18 cellular contexts compared by ENCODE assay signal in genomic region chr2:239952665-239953417, GRCh38.
DNase-seq lines count a peak whose midpoint lies in the region; ATAC-seq and TF ChIP-seq lines count a peak whose summit lies in the region.
"Had no signal": no experiment of that assay in that cellular context is flagged by ENCODE, and none has a peak within 500 bp of the region (broad histone marks: within the 10 kb centered on the region; RNA-seq: fewer than 3 reads in every experiment).

No MANE protein-coding gene starts in this region.

- no peaks in the 10 kb centered on the region for H3K27me3 ChIP-seq in RWPE2 (ENCODE audit: insufficient read depth, poor library complexity, severe bottlenecking)
- H3K27me3 ChIP-seq: neutrophil had no signal

- ATAC-seq in RWPE2 (ENCODE audit: low read depth) (no peak), Right ventricle myocardium inferior (no peak)

- H3K4me1 ChIP-seq in RWPE2 (ENCODE audit: insufficient read depth, poor library complexity, severe bottlenecking), result no peaks in the 10 kb centered on the region
- H3K4me1 ChIP-seq: Caco-2 had no signal

- no peaks in the 10 kb centered on the region for H3K9me3 ChIP-seq in RWPE2 (ENCODE audit: severe bottlenecking)
- H3K9me3 ChIP-seq: Caco-2, neutrophil had no signal

- peaks cover 22% of the 10 kb centered on the region for H3K4me1 Mint-ChIP-seq in nephron progenitor cell
- no peaks in the 10 kb centered on the region for H3K4me1 Mint-ChIP-seq in activated naive CD4-positive, alpha-beta T cell treated with anti-CD3 and anti-CD28 coated beads, Interleukin-2, amount 10 ng/mL, durations not matched to agents 7 days and 5 days

- TF ChIP-seq CTCF in RWPE2 (IDR thresholded peaks at IDR 0.05; ENCODE audit: poor library complexity, severe bottlenecking) (no peak), nephron progenitor cell (IDR thresholded peaks at IDR 0.05) (no peak)

- H3K36me3 ChIP-seq in RWPE2 (ENCODE audit: low read depth), result no peaks in the 10 kb centered on the region

- CTCF ChIA-PET in activated naive CD4-positive, alpha-beta T cell treated with anti-CD3 and anti-CD28 coated beads, Interleukin-2, amount 10 ng/mL, durations not matched to agents 7 days and 5 days (lab: Charles Lee), result no interaction called here

- H3K27ac Mint-ChIP-seq in nephron progenitor cell, result peak overlapping the region; percentile 51
- H3K27ac Mint-ChIP-seq in activated naive CD4-positive, alpha-beta T cell treated with anti-CD3 and anti-CD28 coated beads, Interleukin-2, amount 10 ng/mL, durations not matched to agents 7 days and 5 days, result no peak overlapping the region

- DNase-seq in RWPE2 (ENCODE audit: low spot score) (peak; percentile 38), Right ventricle myocardium inferior (ENCODE audit: missing footprints) (peak; percentile 64), nephron progenitor cell (no peak), superior temporal gyrus (ENCODE audit: extremely low spot score) (peak; percentile 17), NCI-H1092 treated with DMSO at 0.1 percent for 48 hours (lab: John Stamatoyannopoulos, UW) (no peak), DMS153 treated with DMSO at 0.1 percent for 48 hours (lab: John Stamatoyannopoulos, UW; ENCODE audit: unreplicated experiment) (no peak)
- DNase-seq in activated naive CD4-positive, alpha-beta T cell treated with anti-CD3 and anti-CD28 coated beads, Interleukin-2, amount 10 ng/mL, durations not matched to agents 7 days and 5 days, result no peak
- DNase-seq in activated T-cell treated with anti-CD3 and anti-CD28 coated beads, Interleukin-2, amount 50 U/mL, for 48 hours, result no peak
- DNase-seq: Caco-2, GF-D8, HCEC 1CT, mesenchymal stem cell, NCI-H1694 treated with DMSO at 0.1 percent for 48 hours, SIG-M5, small intestine, T-helper 2 cell had no signal

- H3K4me3 ChIP-seq in RWPE2 (ENCODE audit: severe bottlenecking), result no peak overlapping the region

- no peak overlapping the region for H3K4me3 Mint-ChIP-seq in nephron progenitor cell
- no peak overlapping the region for H3K4me3 Mint-ChIP-seq in activated naive CD4-positive, alpha-beta T cell treated with anti-CD3 and anti-CD28 coated beads, Interleukin-2, amount 10 ng/mL, durations not matched to agents 7 days and 5 days

- H3K27me3 Mint-ChIP-seq in nephron progenitor cell (ENCODE audit: low read depth, poor library complexity), result no peaks in the 10 kb centered on the region
- no peaks in the 10 kb centered on the region for H3K27me3 Mint-ChIP-seq in activated naive CD4-positive, alpha-beta T cell treated with anti-CD3 and anti-CD28 coated beads, Interleukin-2, amount 10 ng/mL, durations not matched to agents 7 days and 5 days

- intact Hi-C loops in Right ventricle myocardium inferior (cut with DNase I), result no loop called here

- no peaks in the 10 kb centered on the region for H3K9me3 Mint-ChIP-seq in nephron progenitor cell
- no peaks in the 10 kb centered on the region for H3K9me3 Mint-ChIP-seq in activated naive CD4-positive, alpha-beta T cell treated with anti-CD3 and anti-CD28 coated beads, Interleukin-2, amount 10 ng/mL, durations not matched to agents 7 days and 5 days

- no peak overlapping the region for H3K27ac ChIP-seq in RWPE2 (ENCODE audit: poor library complexity, severe bottlenecking)
- H3K27ac ChIP-seq: epithelial cell of prostate, neutrophil had no signal

- H3K36me3 Mint-ChIP-seq in nephron progenitor cell (ENCODE audit: low read depth), result peaks cover 19% of the 10 kb centered on the region
- H3K36me3 Mint-ChIP-seq in activated naive CD4-positive, alpha-beta T cell treated with anti-CD3 and anti-CD28 coated beads, Interleukin-2, amount 10 ng/mL, durations not matched to agents 7 days and 5 days, result peaks cover 2% of the 10 kb centered on the region

Comparison
In these comparisons a context has a peak if more than half of its experiments do, and no peak if none do; other contexts are left out.
1. DNase-seq: peak in RWPE2 (single experiment), Right ventricle myocardium inferior (single experiment) and superior temporal gyrus (single experiment); none in nephron progenitor cell (single experiment), NCI-H1092 treated with DMSO at 0.1 percent for 48 hours (single experiment), DMS153 treated with DMSO at 0.1 percent for 48 hours (single experiment), activated naive CD4-positive, alpha-beta T cell treated with anti-CD3 and anti-CD28 coated beads, Interleukin-2, amount 10 ng/mL, durations not matched to agents 7 days and 5 days (single experiment) and activated T-cell treated with anti-CD3 and anti-CD28 coated beads, Interleukin-2, amount 50 U/mL, for 48 hours (0 of 2).